37 cellular contexts compared by ENCODE assay signal in the genomic region with DNA sequence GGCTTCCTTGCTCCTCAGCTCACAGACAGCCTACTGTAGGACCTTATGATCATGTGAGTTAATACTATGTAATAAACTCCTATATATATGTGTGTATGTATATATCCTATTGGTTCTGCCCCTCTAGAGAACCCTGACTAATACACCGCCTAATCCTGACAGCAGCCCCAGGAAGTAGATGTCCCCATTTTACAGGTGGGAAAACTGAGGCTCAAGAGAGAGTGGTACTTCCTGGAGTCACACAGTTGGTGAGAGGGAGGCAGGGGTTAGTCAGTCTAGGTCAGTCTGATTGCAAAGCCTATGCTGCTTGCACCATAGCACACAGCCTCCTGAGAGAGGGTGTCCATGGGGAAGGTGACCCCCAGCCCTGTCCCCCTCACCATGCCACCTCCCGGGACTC. TPM values are rescaled to one million over a fixed set of nuclear protein-coding genes. Genes with fewer than 3 reads are reported as not detected.
"Had no signal": no experiment of that assay in that cellular context is flagged by ENCODE, and none has a peak within 500 bp of the region (broad histone marks: within the 10 kb centered on the region; RNA-seq: fewer than 3 reads in every experiment).

No MANE protein-coding gene starts in this region.

- H3K27me3 ChIP-seq: MG63 had no signal

- H3K9ac ChIP-seq: KMS-11 had no signal

- H3K36me3 ChIP-seq: MG63 had no signal

- H3K4me3 ChIP-seq: MG63 had no signal

- DNase-seq: Karpas-422, Kasumi-1, MG63, MM.1S, MV-4-11, NCI-H1048, NCI-H1092, NCI-H1092 treated with DMSO at 0.1 percent for 48 hours, NCI-H1105, NCI-H1105 treated with DMSO at 0.1 percent for 48 hours, NCI-H1417, NCI-H1417 treated with DMSO at 0.1 percent for 48 hours, NCI-H1436, NCI-H1436 treated with DMSO at 0.1 percent for 48 hours, NCI-H146, NCI-H1694, NCI-H1694 treated with DMSO at 0.1 percent for 48 hours, NCI-H187, NCI-H187 treated with DMSO at 0.1 percent for 48 hours, NCI-H1930, NCI-H2029, NCI-H2029 treated with DMSO at 0.1 percent for 48 hours, NCI-H2081, NCI-H2081 treated with DMSO at 0.1 percent for 48 hours, NCI-H2107, NCI-H2171 treated with DMSO at 0.1 percent for 48 hours, NCI-H2227 treated with DMSO at 0.1 percent for 48 hours, NCI-H226, NCI-H345, NCI-H446, NCI-H446 treated with DMSO at 0.1 percent for 48 hours, NCI-H510A had no signal

- H3K27ac ChIP-seq: KMS-11 had no signal

- H3K9me3 ChIP-seq: MG63 had no signal

- H3K4me2 ChIP-seq: KMS-11 had no signal

RNA-seq across cellular contexts. Expression of a gene that starts 42.7 kb away (rescaled TPM):
- total RNA-seq: LHCN-M2, M059J, MCF 10A, NCI-H460 had no signal
